Comparison of ENCODE assay signal across 1 cellular context in the genomic region with DNA sequence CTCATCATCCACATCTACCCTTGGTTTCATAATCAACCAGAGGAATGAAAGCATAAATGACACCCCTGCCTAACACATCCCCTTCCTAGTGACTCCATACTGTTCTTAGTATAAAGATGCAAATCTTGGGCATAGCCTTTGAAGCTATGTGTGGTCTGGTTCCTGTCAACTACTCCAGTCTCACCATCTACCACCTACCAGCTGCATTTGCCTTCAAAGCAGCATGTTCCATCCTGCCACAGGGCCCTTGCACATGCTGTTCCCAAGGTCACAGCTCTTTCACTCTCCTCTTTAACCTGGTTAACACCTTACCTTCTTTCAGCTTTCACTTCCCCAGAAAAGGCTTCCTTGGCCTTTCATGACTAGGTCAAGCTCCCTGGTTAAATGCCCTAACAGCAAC.
A peak's percentile ranks its signal among the peaks of the same experiment; 100 is the strongest.
TF ChIP-seq lines count a peak whose summit lies in the region.

No MANE protein-coding gene starts in this region.

TF ChIP-seq in GM12878, 131 proteins besides CTCF, POLR2A, EP300 and RAD21 (continued from another document and continues in another):
- TF ChIP-seq ZNF592 (IDR thresholded peaks at IDR 0.05) (no peak), CREB1 (IDR thresholded peaks at IDR 0.05; ENCODE audit: low read depth) (no peak), RCOR1 (conservative IDR thresholded peaks at IDR 0.05; ENCODE audit: low read depth, low read length) (no peak), BHLHE40 (IDR thresholded peaks at IDR 0.05; ENCODE audit: borderline replicate concordance in 1 of 2, low read depth in 2 of 2, low read length in 1 of 2) (peak; percentile 12 to 74; a peak in 2 of 4 replicates), NKRF (conservative IDR thresholded peaks at IDR 0.05) (no peak), BCL11A (IDR thresholded peaks at IDR 0.05; ENCODE audit: low read depth, low read length) (0 out of 2 replicates have a peak, but pooled peaks have one; percentile 32), SRF (IDR thresholded peaks at IDR 0.05; ENCODE audit: low read depth in 2 of 2, low read length in 2 of 2) (no peak), ATF7 (IDR thresholded peaks at IDR 0.05; ENCODE audit: low read depth) (peak; percentile 23; the same call in 1 of the 2 replicates), ZNF622 (IDR thresholded peaks at IDR 0.05) (no peak), ZBTB11 (CRISPR knock-in tag; IDR thresholded peaks at IDR 0.05) (no peak), PAX5 (IDR thresholded peaks at IDR 0.05; ENCODE audit: borderline replicate concordance, low read depth, low read length) (0 out of 2 replicates have a peak, but pooled peaks have one; percentile 50), NBN (IDR thresholded peaks at IDR 0.05) (peak; percentile 70; the same call in 1 of the 2 replicates), NFXL1 (IDR thresholded peaks at IDR 0.05; ENCODE audit: borderline replicate concordance) (no peak), HSF1 (IDR thresholded peaks at IDR 0.05; ENCODE audit: low read depth, low read length) (no peak), RB1 (IDR thresholded peaks at IDR 0.05; ENCODE audit: borderline replicate concordance) (no peak), RELA (IDR thresholded peaks at IDR 0.05; ENCODE audit: borderline replicate concordance, partially characterized antibody) (no peak), TCF3 (IDR thresholded peaks at IDR 0.05; ENCODE audit: borderline replicate concordance, insufficient read depth, low read depth, low read length) (no peak), RBBP5 (conservative IDR thresholded peaks at IDR 0.05) (no peak), SIN3A (IDR thresholded peaks at IDR 0.05; ENCODE audit: low read depth, low read length) (no peak), ETV6 (conservative IDR thresholded peaks at IDR 0.05 in 1 of 2, IDR thresholded peaks at IDR 0.05 in 1 of 2; ENCODE audit: borderline replicate concordance in 1 of 2, low read depth in 1 of 2) (no peak), DPF2 (IDR thresholded peaks at IDR 0.05) (peak; percentile 74; the same call in 1 of the 2 replicates), HDGF (IDR thresholded peaks at IDR 0.05) (no peak), GABPA (IDR thresholded peaks at IDR 0.05; ENCODE audit: low read depth) (no peak), ZNF687 (IDR thresholded peaks at IDR 0.05) (no peak), STAT1 (conservative IDR thresholded peaks at IDR 0.05) (no peak)
- TF ChIP-seq, protein P1, sequence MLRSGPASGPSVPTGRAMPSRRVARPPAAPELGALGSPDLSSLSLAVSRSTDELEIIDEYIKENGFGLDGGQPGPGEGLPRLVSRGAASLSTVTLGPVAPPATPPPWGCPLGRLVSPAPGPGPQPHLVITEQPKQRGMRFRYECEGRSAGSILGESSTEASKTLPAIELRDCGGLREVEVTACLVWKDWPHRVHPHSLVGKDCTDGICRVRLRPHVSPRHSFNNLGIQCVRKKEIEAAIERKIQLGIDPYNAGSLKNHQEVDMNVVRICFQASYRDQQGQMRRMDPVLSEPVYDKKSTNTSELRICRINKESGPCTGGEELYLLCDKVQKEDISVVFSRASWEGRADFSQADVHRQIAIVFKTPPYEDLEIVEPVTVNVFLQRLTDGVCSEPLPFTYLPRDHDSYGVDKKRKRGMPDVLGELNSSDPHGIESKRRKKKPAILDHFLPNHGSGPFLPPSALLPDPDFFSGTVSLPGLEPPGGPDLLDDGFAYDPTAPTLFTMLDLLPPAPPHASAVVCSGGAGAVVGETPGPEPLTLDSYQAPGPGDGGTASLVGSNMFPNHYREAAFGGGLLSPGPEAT (IDR thresholded peaks at IDR 0.05; ENCODE audit: low read depth): 0 out of 2 replicates have a peak, but pooled peaks have one; percentile 41
- TF ChIP-seq, protein P2, sequence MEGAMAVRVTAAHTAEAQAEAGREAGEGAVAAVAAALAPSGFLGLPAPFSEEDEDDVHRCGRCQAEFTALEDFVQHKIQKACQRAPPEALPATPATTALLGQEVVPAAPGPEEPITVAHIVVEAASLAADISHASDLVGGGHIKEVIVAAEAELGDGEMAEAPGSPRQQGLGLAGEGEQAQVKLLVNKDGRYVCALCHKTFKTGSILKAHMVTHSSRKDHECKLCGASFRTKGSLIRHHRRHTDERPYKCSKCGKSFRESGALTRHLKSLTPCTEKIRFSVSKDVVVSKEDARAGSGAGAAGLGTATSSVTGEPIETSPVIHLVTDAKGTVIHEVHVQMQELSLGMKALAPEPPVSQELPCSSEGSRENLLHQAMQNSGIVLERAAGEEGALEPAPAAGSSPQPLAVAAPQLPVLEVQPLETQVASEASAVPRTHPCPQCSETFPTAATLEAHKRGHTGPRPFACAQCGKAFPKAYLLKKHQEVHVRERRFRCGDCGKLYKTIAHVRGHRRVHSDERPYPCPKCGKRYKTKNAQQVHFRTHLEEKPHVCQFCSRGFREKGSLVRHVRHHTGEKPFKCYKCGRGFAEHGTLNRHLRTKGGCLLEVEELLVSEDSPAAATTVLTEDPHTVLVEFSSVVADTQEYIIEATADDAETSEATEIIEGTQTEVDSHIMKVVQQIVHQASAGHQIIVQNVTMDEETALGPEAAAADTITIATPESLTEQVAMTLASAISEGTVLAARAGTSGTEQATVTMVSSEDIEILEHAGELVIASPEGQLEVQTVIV (IDR thresholded peaks at IDR 0.05; ENCODE audit: borderline replicate concordance, partially characterized antibody): no peak
- TF ChIP-seq, protein P3, sequence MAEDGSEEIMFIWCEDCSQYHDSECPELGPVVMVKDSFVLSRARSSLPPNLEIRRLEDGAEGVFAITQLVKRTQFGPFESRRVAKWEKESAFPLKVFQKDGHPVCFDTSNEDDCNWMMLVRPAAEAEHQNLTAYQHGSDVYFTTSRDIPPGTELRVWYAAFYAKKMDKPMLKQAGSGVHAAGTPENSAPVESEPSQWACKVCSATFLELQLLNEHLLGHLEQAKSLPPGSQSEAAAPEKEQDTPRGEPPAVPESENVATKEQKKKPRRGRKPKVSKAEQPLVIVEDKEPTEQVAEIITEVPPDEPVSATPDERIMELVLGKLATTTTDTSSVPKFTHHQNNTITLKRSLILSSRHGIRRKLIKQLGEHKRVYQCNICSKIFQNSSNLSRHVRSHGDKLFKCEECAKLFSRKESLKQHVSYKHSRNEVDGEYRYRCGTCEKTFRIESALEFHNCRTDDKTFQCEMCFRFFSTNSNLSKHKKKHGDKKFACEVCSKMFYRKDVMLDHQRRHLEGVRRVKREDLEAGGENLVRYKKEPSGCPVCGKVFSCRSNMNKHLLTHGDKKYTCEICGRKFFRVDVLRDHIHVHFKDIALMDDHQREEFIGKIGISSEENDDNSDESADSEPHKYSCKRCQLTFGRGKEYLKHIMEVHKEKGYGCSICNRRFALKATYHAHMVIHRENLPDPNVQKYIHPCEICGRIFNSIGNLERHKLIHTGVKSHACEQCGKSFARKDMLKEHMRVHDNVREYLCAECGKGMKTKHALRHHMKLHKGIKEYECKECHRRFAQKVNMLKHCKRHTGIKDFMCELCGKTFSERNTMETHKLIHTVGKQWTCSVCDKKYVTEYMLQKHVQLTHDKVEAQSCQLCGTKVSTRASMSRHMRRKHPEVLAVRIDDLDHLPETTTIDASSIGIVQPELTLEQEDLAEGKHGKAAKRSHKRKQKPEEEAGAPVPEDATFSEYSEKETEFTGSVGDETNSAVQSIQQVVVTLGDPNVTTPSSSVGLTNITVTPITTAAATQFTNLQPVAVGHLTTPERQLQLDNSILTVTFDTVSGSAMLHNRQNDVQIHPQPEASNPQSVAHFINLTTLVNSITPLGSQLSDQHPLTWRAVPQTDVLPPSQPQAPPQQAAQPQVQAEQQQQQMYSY (CRISPR knock-in tag; IDR thresholded peaks at IDR 0.05): no peak
